ENCODE assay signal across 8 cellular contexts in genomic region chr17:59219992-59220327, GRCh38. TPM values are rescaled to one million over a fixed set of nuclear protein-coding genes. Genes with fewer than 3 reads are reported as not detected.
DNase-seq lines count a peak whose midpoint lies in the region; ATAC-seq and TF ChIP-seq lines count a peak whose summit lies in the region.

No MANE protein-coding gene starts in this region.

- H3K4me1 Mint-ChIP-seq in WTC11 = peaks cover 6% of the 10 kb centered on the region; the same call in 1 of the 2 replicates

- no peak for TF ChIP-seq EP300 in stomach (IDR thresholded peaks at IDR 0.05)

- H3K36me3 ChIP-seq in iPS-15b (ENCODE audit: control insufficient read depth, insufficient read depth, low read length) (no peaks in the 10 kb centered on the region), stomach (peaks cover 0 to 5% (median 2%) of the 10 kb centered on the region in 4 donors)

- peak overlapping the region; percentile 94 for H3K4me3 Mint-ChIP-seq in WTC11

- peak overlapping the region in 3 of 5 donors; percentile 85 to 88 (median 87) for H3K27ac ChIP-seq in stomach

- WGBS in stomach, 5 donors = 12 to 26% (median 14%) methylated on average over 7 of the region's 7 CpGs

- DNase-seq in NCI-H2029 treated with DMSO at 0.1 percent for 48 hours (lab: John Stamatoyannopoulos, UW) (peak; percentile 37), NCI-H2029 (lab: John Stamatoyannopoulos, UW) (no peak), WTC11 (ENCODE audit: low spot score) (no peak), stomach (no peak), AG20443 (ENCODE audit: low spot score) (no peak), H4 (ENCODE audit: low spot score) (no peak), hypothalamus (lab: John Stamatoyannopoulos, UW) (no peak)

- H3K27me3 Mint-ChIP-seq in WTC11 (ENCODE audit: low read depth) = peaks cover 3% of the 10 kb centered on the region; the same call in 1 of the 2 replicates

- peaks cover 3% of the 10 kb centered on the region for H3K27me3 ChIP-seq in iPS-15b (ENCODE audit: control insufficient read depth, insufficient read depth, low read length)
- H3K27me3 ChIP-seq in stomach = no peaks in the 10 kb centered on the region

- H3K9me3 Mint-ChIP-seq in WTC11 = no peaks in the 10 kb centered on the region

- TF ChIP-seq POLR2A in stomach (IDR thresholded peaks at IDR 0.05) = no peak

- H3K36me3 Mint-ChIP-seq in WTC11 = no peaks in the 10 kb centered on the region

- POLR2A ChIA-PET in WTC11 (lab: Charles Lee) = interaction anchor here (0.5 to 1.5 kb wide), 2 partner anchors 9 to 337 kb away, joined by 4 read pairs; no protein-coding TSS in a partner anchor

- no peak for TF ChIP-seq CTCF in WTC11 (IDR thresholded peaks at IDR 0.05)
- no peak for TF ChIP-seq CTCF in stomach (IDR thresholded peaks at IDR 0.05)

- H3K4me3 ChIP-seq in iPS-15b (ENCODE audit: low read depth, low read length) (peak overlapping the region; percentile 79), stomach (peak overlapping the region; percentile 78 to 87 (median 80))

- intact Hi-C loops in stomach (cut with DNase I; ENCODE audit: low total_unique reads) = no loop called here

- CTCF ChIA-PET in WTC11 (lab: Charles Lee) = interaction anchor here (0.5 to 1.1 kb wide), 10 partner anchors 9 to 109 kb away, joined by 3 to 7 read pairs (median 4); partner anchors contain the start of gene SMG8

- H3K4me1 ChIP-seq in iPS-15b (ENCODE audit: control insufficient read depth, insufficient read depth, low read length) = no peaks in the 10 kb centered on the region
- H3K4me1 ChIP-seq in stomach = peaks cover 0 to 19% (median 9%) of the 10 kb centered on the region in 4 donors

- H3K9me3 ChIP-seq in iPS-15b (ENCODE audit: control insufficient read depth, insufficient read depth, low read length) (no peaks in the 10 kb centered on the region), stomach (no peaks in the 10 kb centered on the region)

- ATAC-seq in WTC11 = no peak

- peak overlapping the region; percentile 77 for H3K27ac Mint-ChIP-seq in WTC11

- H3K9ac ChIP-seq in iPS-15b (ENCODE audit: low read depth, low read length) = peak overlapping the region; percentile 41

TF ChIP-seq in WTC11, 78 proteins besides CTCF, POLR2A, EP300 and RAD21:
- no peak for TF ChIP-seq KAT7 (CRISPR knock-in tag; IDR thresholded peaks at IDR 0.05; ENCODE audit: borderline replicate concordance)
- no peak for TF ChIP-seq ZNF416 (CRISPR knock-in tag; IDR thresholded peaks at IDR 0.05)
- no peak for TF ChIP-seq CREM (CRISPR knock-in tag; IDR thresholded peaks at IDR 0.05)
- TF ChIP-seq IRF1 (CRISPR knock-in tag; IDR thresholded peaks at IDR 0.05) = no peak
- no peak for TF ChIP-seq ZNF138 (CRISPR knock-in tag; conservative IDR thresholded peaks at IDR 0.05)
- TF ChIP-seq ESRRA (CRISPR knock-in tag; IDR thresholded peaks at IDR 0.05; ENCODE audit: borderline replicate concordance) = no peak
- no peak for TF ChIP-seq FOXK1 (CRISPR knock-in tag; IDR thresholded peaks at IDR 0.05)
- TF ChIP-seq SMAD4 (CRISPR knock-in tag; IDR thresholded peaks at IDR 0.05) = no peak
- TF ChIP-seq MLX (CRISPR knock-in tag; IDR thresholded peaks at IDR 0.05) = no peak
- TF ChIP-seq, protein P1, sequence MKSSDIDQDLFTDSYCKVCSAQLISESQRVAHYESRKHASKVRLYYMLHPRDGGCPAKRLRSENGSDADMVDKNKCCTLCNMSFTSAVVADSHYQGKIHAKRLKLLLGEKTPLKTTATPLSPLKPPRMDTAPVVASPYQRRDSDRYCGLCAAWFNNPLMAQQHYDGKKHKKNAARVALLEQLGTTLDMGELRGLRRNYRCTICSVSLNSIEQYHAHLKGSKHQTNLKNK (CRISPR knock-in tag; IDR thresholded peaks at IDR 0.05) = no peak
- TF ChIP-seq HMGXB4 (CRISPR knock-in tag; IDR thresholded peaks at IDR 0.05) = no peak
- no peak for TF ChIP-seq ZNF232 (CRISPR knock-in tag; IDR thresholded peaks at IDR 0.05)

RNA-seq across cellular contexts. Expression of gene GDPD1, which starts 0.4 kb away (rescaled TPM):
- total RNA-seq in WTC11 (2021) (6.0 to 7.1 TPM (median 6.4 TPM) in 3 replicates), stomach (1 to 10 TPM in 3 of 5 donors, not detected in 2; 1.7 to 8.6 (median 2.3) TPM)
- 1 to 10 TPM in 2 of 3 donors, under 1 TPM in 1; 0.40 to 1.8 (median 1.2) TPM for polyA plus RNA-seq in stomach
- 3.7 and 7.4 TPM in 2 replicates for total RNA-seq in H4 (2014; rRNA removed; shearing (Covaris generic))

RNA-seq across cellular contexts. Expression of gene SMG8, which starts 10.1 kb away (rescaled TPM):
- total RNA-seq in WTC11 (2021) = 16.2 to 18.7 TPM (median 18.5 TPM) in 3 replicates
- 10 to 100 TPM in 3 of 5 donors, 1 to 10 TPM in 1, under 1 TPM in 1; 0.58 to 42.0 (median 12.8) TPM for total RNA-seq in stomach
- 1 to 10 TPM; 2.9 to 3.8 (median 3.1) TPM for polyA plus RNA-seq in stomach
- total RNA-seq in H4 (2014; rRNA removed; shearing (Covaris generic)) = 21.8 and 23.5 TPM in 2 replicates
